Comparison of ENCODE assay signal across 30 cellular contexts in genomic region chr20:1456300-1456699, GRCh38. TPM values are rescaled to one million over a fixed set of nuclear protein-coding genes. Genes with fewer than 3 reads are reported as not detected.
DNase-seq lines count a peak whose midpoint lies in the region; ATAC-seq and TF ChIP-seq lines count a peak whose summit lies in the region.
"Had no signal": no experiment of that assay in that cellular context is flagged by ENCODE, and none has a peak within 500 bp of the region (broad histone marks: within the 10 kb centered on the region; RNA-seq: fewer than 3 reads in every experiment).

No MANE protein-coding gene starts in this region.

- intact Hi-C loops in left lung (cut with DNase I) (no loop called here), ovary (cut with DNase I) (no loop called here)

- no peak for TF ChIP-seq EP300 in ovary (IDR thresholded peaks at IDR 0.05)

- H3K4me3 ChIP-seq in AG10803 (ENCODE audit: low read length) (no peak overlapping the region), choroid plexus epithelial cell (ENCODE audit: low read depth, low read length) (no peak overlapping the region), mesendoderm (ENCODE audit: low read length) (no peak overlapping the region), left lung (no peak overlapping the region), ovary (no peak overlapping the region)
- H3K4me3 ChIP-seq: body of pancreas, heart left ventricle, SK-N-MC, thoracic aorta had no signal

- no peaks in the 10 kb centered on the region for H3K9me3 ChIP-seq in left lung
- H3K9me3 ChIP-seq in ovary = peaks cover 0 to 17% of the 10 kb centered on the region in 2 donors
- H3K9me3 ChIP-seq: body of pancreas, thoracic aorta had no signal

- no peak overlapping the region for H3K56ac ChIP-seq in mesendoderm (ENCODE audit: low read length)

- H3K79me2 ChIP-seq in mesendoderm (ENCODE audit: control insufficient read depth, insufficient read depth, low read length) = no peaks in the 10 kb centered on the region

- no CpG with 5 or more reads among the region's 5 CpGs for WGBS in mesendoderm (ENCODE audit: extremely low coverage, insufficient coverage, low lambda C conversion rate)
- 15 to 33% (median 27%) methylated on average over 5 of the region's 5 CpGs for WGBS in ovary, 3 donors

- no peak for TF ChIP-seq CTCF in AG10803 (conservative IDR thresholded peaks at IDR 0.05; ENCODE audit: low read length)
- no peak for TF ChIP-seq CTCF in choroid plexus epithelial cell (conservative IDR thresholded peaks at IDR 0.05; ENCODE audit: low read depth, low read length)
- no peak for TF ChIP-seq CTCF in left lung (IDR thresholded peaks at IDR 0.05)
- no peak for TF ChIP-seq CTCF in ovary (IDR thresholded peaks at IDR 0.05)

- no peak overlapping the region for H3K23ac ChIP-seq in mesendoderm (ENCODE audit: low read length)

- no peaks in the 10 kb centered on the region for H3K4me1 ChIP-seq in mesendoderm (ENCODE audit: control insufficient read depth, low read depth, low read length)
- H3K4me1 ChIP-seq in left lung = no peaks in the 10 kb centered on the region
- no peaks in the 10 kb centered on the region for H3K4me1 ChIP-seq in ovary (ENCODE audit: insufficient read depth)
- H3K4me1 ChIP-seq: body of pancreas, heart left ventricle had no signal

- H3K79me1 ChIP-seq in mesendoderm (ENCODE audit: low read length) = peaks cover 7% of the 10 kb centered on the region

- no peak overlapping the region for H3K9ac ChIP-seq in mesendoderm (ENCODE audit: low read length)

- H3K4me2 ChIP-seq in mesendoderm (ENCODE audit: low read length) = no peak overlapping the region

- ATAC-seq in left lung = no peak
- ATAC-seq: body of pancreas; CD8-positive, alpha-beta T cell; HCT116; heart left ventricle; left cardiac atrium; stimulated activated naive CD8-positive, alpha-beta T cell treated with anti-CD3 and anti-CD28 coated beads, Interleukin-15, Interleukin-2, amounts not matched to agents 100 U/mL and 50 U/mL, for 24 hours had no signal

- DNase-seq in AG10803 (ENCODE audit: low read depth) (peak; percentile 55), NCI-H226 (peak; percentile 20), choroid plexus epithelial cell (ENCODE audit: low read depth) (peak; percentile 69), mesendoderm (peak; percentile 28), hippocampal formation (lab: John Stamatoyannopoulos, UW) (no peak), DMS53 treated with DMSO at 0.1 percent for 48 hours (lab: John Stamatoyannopoulos, UW; ENCODE audit: unreplicated experiment) (no peak), left lung (no peak), ovary (no peak)
- DNase-seq: activated CD4-positive, alpha-beta memory T cell treated with anti-CD3 and anti-CD28 coated beads for 36 hours; activated CD4-positive, CD25-positive, alpha-beta regulatory T cell treated with anti-CD3 and anti-CD28 coated beads, Interleukin-2, amount 50 U/mL, for 72 hours; activated effector memory CD4-positive, alpha-beta T cell treated with Interleukin-2 at 50 U/mL for 16 hours; activated naive CD8-positive, alpha-beta T cell treated with anti-CD3 and anti-CD28 coated beads for 36 hours; body of pancreas; CD8-positive, alpha-beta T cell; heart left ventricle; Karpas-422; left cardiac atrium; naive B cell; NCI-H146; NCI-H2107; stimulated activated naive CD8-positive, alpha-beta T cell treated with anti-CD3 and anti-CD28 coated beads, Interleukin-15, Interleukin-2, amounts not matched to agents 100 U/mL and 50 U/mL, for 24 hours; T-helper 2 cell had no signal

- no peak overlapping the region for H3K18ac ChIP-seq in mesendoderm (ENCODE audit: low read length)

- no peak overlapping the region for H4K5ac ChIP-seq in mesendoderm (ENCODE audit: low read length)

- H2BK5ac ChIP-seq in mesendoderm (ENCODE audit: low read length) = no peak overlapping the region

- H3K4ac ChIP-seq in mesendoderm (ENCODE audit: low read depth, low read length) = no peak overlapping the region

- no peak overlapping the region for H2BK15ac ChIP-seq in mesendoderm (replicated peaks; ENCODE audit: low read depth)

- no peak for TF ChIP-seq POLR2A in ovary (IDR thresholded peaks at IDR 0.05)

- H3K36me3 ChIP-seq in mesendoderm (ENCODE audit: control insufficient read depth, insufficient read depth, low read length) (peaks cover 31% of the 10 kb centered on the region), left lung (peaks cover 8 to 100% of the 10 kb centered on the region in 2 donors), ovary (no peaks in the 10 kb centered on the region)

- H3K27ac ChIP-seq in mesendoderm (ENCODE audit: low read depth, low read length) (no peak overlapping the region), left lung (no peak overlapping the region), ovary (no peak overlapping the region)
- H3K27ac ChIP-seq: body of pancreas, heart left ventricle, RWPE1, SK-N-MC, thoracic aorta had no signal

- H3K27me3 ChIP-seq in mesendoderm (ENCODE audit: insufficient read depth, low read length, poor library complexity) = no peaks in the 10 kb centered on the region
- no peaks in the 10 kb centered on the region for H3K27me3 ChIP-seq in left lung
- H3K27me3 ChIP-seq in ovary = no peaks in the 10 kb centered on the region
- H3K27me3 ChIP-seq: body of pancreas, heart left ventricle had no signal

- no peak overlapping the region for H2BK120ac ChIP-seq in mesendoderm (ENCODE audit: low read depth, low read length)

- no peak overlapping the region for H4K8ac ChIP-seq in mesendoderm (ENCODE audit: low read depth, low read length)

- H2AK5ac ChIP-seq in mesendoderm (ENCODE audit: low read length) = no peak overlapping the region

RNA-seq across cellular contexts. Expression of gene NSFL1C, which starts 10.3 kb away (rescaled TPM):
- polyA plus RNA-seq in mesendoderm (2013, experiment 1 of 2) = 67.6 TPM
- polyA plus RNA-seq in mesendoderm (2013, experiment 2 of 2) = 66.4 TPM
- 10 to 100 TPM; 60.5 to 96.9 TPM for total RNA-seq in left lung
- total RNA-seq in ovary = 10 to 100 TPM; 23.4 to 79.6 (median 63.2) TPM
- polyA plus RNA-seq in ovary = 100 to 1,000 TPM in 1 of 2 donors, 10 to 100 TPM in 1; 45.6 to 105 TPM

RNA-seq across cellular contexts. Expression of gene SIRPB2, which starts 34.9 kb away (rescaled TPM):
- polyA plus RNA-seq in mesendoderm (2013, experiment 1 of 2) = 0.52 TPM
- polyA plus RNA-seq in mesendoderm (2013, experiment 2 of 2) = 0.49 TPM
- total RNA-seq in left lung = 10 to 100 TPM in 1 of 2 donors, 1 to 10 TPM in 1; 9.2 to 29.9 TPM
- 1 to 10 TPM in 6 of 7 donors, under 1 TPM in 1; 0.88 to 3.8 (median 1.7) TPM for total RNA-seq in ovary
- 1 to 10 TPM in 1 of 2 donors, under 1 TPM in 1; 0.98 to 1.4 TPM for polyA plus RNA-seq in ovary
- total RNA-seq: A172; activated CD4-positive, alpha-beta memory T cell treated with anti-CD3 and anti-CD28 coated beads for 36 hours; activated naive CD8-positive, alpha-beta T cell treated with anti-CD3 and anti-CD28 coated beads for 36 hours; B cell; CD8-positive, alpha-beta T cell; G401; NCI-H460 had no signal

Comparison
In these comparisons a context has a peak if more than half of its experiments do, and no peak if none do; other contexts are left out.
1. DNase-seq: peak in AG10803 (single experiment), NCI-H226 (single experiment), choroid plexus epithelial cell (single experiment) and mesendoderm (single experiment); none in hippocampal formation (0 of 2), DMS53 treated with DMSO at 0.1 percent for 48 hours (single experiment), left lung (0 of 2) and ovary (0 of 5).